15 cellular contexts compared by ENCODE assay signal in the genomic region with DNA sequence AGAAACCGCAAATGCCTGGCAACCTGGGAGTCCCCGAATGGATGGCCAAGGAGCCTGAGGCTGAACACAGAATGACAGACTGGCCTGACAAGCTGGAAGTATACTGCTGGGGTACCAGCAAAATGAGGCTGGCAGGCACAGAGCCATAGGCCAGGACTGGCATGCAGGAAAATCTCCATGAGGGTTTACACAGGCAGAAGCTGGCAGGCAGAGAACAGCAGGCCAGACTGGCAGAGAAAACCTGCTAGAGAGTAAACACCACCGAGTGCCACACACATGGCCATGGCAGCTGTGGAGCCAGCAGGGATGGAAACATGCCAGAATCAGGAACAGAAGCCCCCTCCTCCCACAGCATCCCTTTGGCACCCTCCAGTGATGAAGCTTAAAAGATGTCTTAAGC.
DNase-seq lines count a peak whose midpoint lies in the region; ATAC-seq and TF ChIP-seq lines count a peak whose summit lies in the region.
"Had no signal": no experiment of that assay in that cellular context is flagged by ENCODE, and none has a peak within 500 bp of the region (broad histone marks: within the 10 kb centered on the region; RNA-seq: fewer than 3 reads in every experiment).

No MANE protein-coding gene starts in this region.

- no peaks in the 10 kb centered on the region for H3K9me3 ChIP-seq in mucosa of descending colon

- peaks cover 4% of the 10 kb centered on the region for H3K4me1 ChIP-seq in mucosa of descending colon (ENCODE audit: low read depth)

- no peaks in the 10 kb centered on the region for H3K36me3 ChIP-seq in mucosa of descending colon (ENCODE audit: low read depth)
- H3K36me3 ChIP-seq: cardiac muscle cell had no signal

- TF ChIP-seq POLR2A in GM18505 (IDR thresholded peaks at IDR 0.05; ENCODE audit: borderline replicate concordance, extremely low read depth, insufficient read depth, insufficient read length), result no peak

- DNase-seq in DMS 273 treated with DMSO at 0.1 percent for 48 hours (lab: John Stamatoyannopoulos, UW) (peak; percentile 96), NCI-H1417 treated with DMSO at 0.1 percent for 48 hours (lab: John Stamatoyannopoulos, UW) (peak; percentile 20), mucosa of descending colon (peak in 1 of 3 donors; percentile 33), NCI-H1930 (lab: John Stamatoyannopoulos, UW) (no peak)
- DNase-seq: activated CD4-positive, alpha-beta T cell treated with anti-CD3 and anti-CD28 coated beads for 48 hours; DND-41; foreskin keratinocyte; immature natural killer cell; PC-3; stimulated activated CD4-positive, alpha-beta T cell treated with anti-CD3 and anti-CD28 coated beads, Interleukin-15, amount 100 ng/mL, for 24 hours had no signal

- TF ChIP-seq CTCF in mucosa of descending colon (IDR thresholded peaks at IDR 0.05), result no peak

- no peak overlapping the region for H3K4me3 ChIP-seq in mucosa of descending colon
- H3K4me3 ChIP-seq: cardiac muscle cell had no signal

- intact Hi-C loops in mucosa of descending colon (cut with DNase I, micrococcal nuclease), result no loop called here

- ATAC-seq in SK-N-SH treated with all-trans-retinoic acid at 6 μM for 48 hours (peak; percentile 37; the same call in 1 of the 3 replicates), mucosa of descending colon (peak; percentile 63), HG03108 (IDR thresholded peaks at IDR 0.05; ENCODE audit: unreplicated experiment) (no peak), HG03442 (IDR thresholded peaks at IDR 0.05; ENCODE audit: unreplicated experiment) (no peak), GM18505 (IDR thresholded peaks at IDR 0.05; ENCODE audit: unreplicated experiment) (no peak)
- ATAC-seq: foreskin keratinocyte, PC-3 had no signal

TF ChIP-seq in SK-N-SH treated with all-trans-retinoic acid at 6 μM for 48 hours, 23 proteins besides CTCF, POLR2A, EP300 and RAD21:
- TF ChIP-seq ZNF8 (CRISPR knock-in tag; IDR thresholded peaks at IDR 0.05), result no peak
- no peak for TF ChIP-seq TOX (CRISPR knock-in tag; IDR thresholded peaks at IDR 0.05; ENCODE audit: borderline replicate concordance)
- no peak for TF ChIP-seq ISL1 (CRISPR knock-in tag; IDR thresholded peaks at IDR 0.05)
- no peak for TF ChIP-seq ZC3H10 (CRISPR knock-in tag; IDR thresholded peaks at IDR 0.05)
- TF ChIP-seq ESRRG (CRISPR knock-in tag; IDR thresholded peaks at IDR 0.05), result no peak
- TF ChIP-seq TCF4 (CRISPR knock-in tag; IDR thresholded peaks at IDR 0.05; ENCODE audit: borderline replicate concordance), result no peak; the same call in 1 of the 2 replicates
- TF ChIP-seq, protein P1, sequence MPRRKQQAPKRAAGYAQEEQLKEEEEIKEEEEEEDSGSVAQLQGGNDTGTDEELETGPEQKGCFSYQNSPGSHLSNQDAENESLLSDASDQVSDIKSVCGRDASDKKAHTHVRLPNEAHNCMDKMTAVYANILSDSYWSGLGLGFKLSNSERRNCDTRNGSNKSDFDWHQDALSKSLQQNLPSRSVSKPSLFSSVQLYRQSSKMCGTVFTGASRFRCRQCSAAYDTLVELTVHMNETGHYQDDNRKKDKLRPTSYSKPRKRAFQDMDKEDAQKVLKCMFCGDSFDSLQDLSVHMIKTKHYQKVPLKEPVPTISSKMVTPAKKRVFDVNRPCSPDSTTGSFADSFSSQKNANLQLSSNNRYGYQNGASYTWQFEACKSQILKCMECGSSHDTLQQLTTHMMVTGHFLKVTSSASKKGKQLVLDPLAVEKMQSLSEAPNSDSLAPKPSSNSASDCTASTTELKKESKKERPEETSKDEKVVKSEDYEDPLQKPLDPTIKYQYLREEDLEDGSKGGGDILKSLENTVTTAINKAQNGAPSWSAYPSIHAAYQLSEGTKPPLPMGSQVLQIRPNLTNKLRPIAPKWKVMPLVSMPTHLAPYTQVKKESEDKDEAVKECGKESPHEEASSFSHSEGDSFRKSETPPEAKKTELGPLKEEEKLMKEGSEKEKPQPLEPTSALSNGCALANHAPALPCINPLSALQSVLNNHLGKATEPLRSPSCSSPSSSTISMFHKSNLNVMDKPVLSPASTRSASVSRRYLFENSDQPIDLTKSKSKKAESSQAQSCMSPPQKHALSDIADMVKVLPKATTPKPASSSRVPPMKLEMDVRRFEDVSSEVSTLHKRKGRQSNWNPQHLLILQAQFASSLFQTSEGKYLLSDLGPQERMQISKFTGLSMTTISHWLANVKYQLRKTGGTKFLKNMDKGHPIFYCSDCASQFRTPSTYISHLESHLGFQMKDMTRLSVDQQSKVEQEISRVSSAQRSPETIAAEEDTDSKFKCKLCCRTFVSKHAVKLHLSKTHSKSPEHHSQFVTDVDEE (CRISPR knock-in tag; IDR thresholded peaks at IDR 0.05), result no peak

Comparison
In these comparisons a context has a peak if more than half of its experiments do, and no peak if none do; other contexts are left out.
1. DNase-seq: peak in DMS 273 treated with DMSO at 0.1 percent for 48 hours (single experiment) and NCI-H1417 treated with DMSO at 0.1 percent for 48 hours (single experiment); none in NCI-H1930 (0 of 2).
2. ATAC-seq: peak in SK-N-SH treated with all-trans-retinoic acid at 6 μM for 48 hours (single experiment) and mucosa of descending colon (single experiment); none in HG03108 (single experiment), HG03442 (single experiment) and GM18505 (single experiment).